Comparison of ENCODE assay signal across 14 cellular contexts in genomic region chr1:53329183-53329544, GRCh38. TPM values are rescaled to one million over a fixed set of nuclear protein-coding genes. Genes with fewer than 3 reads are reported as not detected.
A peak's percentile ranks its signal among the peaks of the same experiment; 100 is the strongest.
DNase-seq lines count a peak whose midpoint lies in the region; ATAC-seq and TF ChIP-seq lines count a peak whose summit lies in the region.
"Had no signal": no experiment of that assay in that cellular context is flagged by ENCODE, and none has a peak within 500 bp of the region (broad histone marks: within the 10 kb centered on the region; RNA-seq: fewer than 3 reads in every experiment).

No MANE protein-coding gene starts in this region.

- no peaks in the 10 kb centered on the region for H3K9me3 Mint-ChIP-seq in activated T-cell treated with anti-CD3 and anti-CD28 coated beads, Interleukin-2, amount 50 U/mL, for 4 hours

- peak overlapping the region; percentile 29; the same call in 1 of the 2 replicates for H3K27ac ChIP-seq in OCI-LY3 (ENCODE audit: low read length)
- H3K27ac ChIP-seq in dorsolateral prefrontal cortex: peak overlapping the region in 14 of 59 donors; percentile 23 to 75 (median 48)
- H3K27ac ChIP-seq: colonic mucosa, vagina had no signal

- ATAC-seq in activated T-cell treated with anti-CD3 and anti-CD28 coated beads, Interleukin-2, amount 50 U/mL, for 4 hours: no peak

- H4K20me1 ChIP-seq in OCI-LY3 (ENCODE audit: insufficient read depth, low read length): peaks cover 8% of the 10 kb centered on the region

- H3K36me3 ChIP-seq in OCI-LY3 (replicated peaks; ENCODE audit: low read depth, low read length) (peaks cover 15% of the 10 kb centered on the region), H7 (replicated peaks; ENCODE audit: control insufficient read depth, insufficient read depth, low read length) (peaks cover 15% of the 10 kb centered on the region)
- H3K36me3 ChIP-seq: colonic mucosa, vagina had no signal

- peaks cover 9% of the 10 kb centered on the region for H3K36me3 Mint-ChIP-seq in activated T-cell treated with anti-CD3 and anti-CD28 coated beads, Interleukin-2, amount 50 U/mL, for 4 hours (ENCODE audit: insufficient read depth)

- H3K27me3 Mint-ChIP-seq in activated T-cell treated with anti-CD3 and anti-CD28 coated beads, Interleukin-2, amount 50 U/mL, for 4 hours (ENCODE audit: low read depth): no peaks in the 10 kb centered on the region

- no peaks in the 10 kb centered on the region for H3K27me3 ChIP-seq in OCI-LY3 (ENCODE audit: low read depth, low read length)
- H3K27me3 ChIP-seq in dorsolateral prefrontal cortex: no peaks in the 10 kb centered on the region
- no peaks in the 10 kb centered on the region; the same call in 1 of the 2 replicates for H3K27me3 ChIP-seq in H7 (ENCODE audit: control insufficient read depth, insufficient read depth, low read length)
- H3K27me3 ChIP-seq: colonic mucosa, vagina had no signal

- peaks cover 48% of the 10 kb centered on the region for H3K79me2 ChIP-seq in OCI-LY3 (ENCODE audit: low read length)

- H3K9me3 ChIP-seq in OCI-LY3 (ENCODE audit: insufficient read depth, low read length): no peaks in the 10 kb centered on the region
- H3K9me3 ChIP-seq: colonic mucosa, vagina had no signal

- H3K4me1 ChIP-seq in OCI-LY3 (ENCODE audit: low read length): peaks cover 15% of the 10 kb centered on the region

- intact Hi-C loops in dorsolateral prefrontal cortex (cut with DNase I): loop anchor here (5.0 kb wide), 2 partner anchors 37 to 107 kb away; partner anchors contain the start of gene CZIB (in 1 of the 2)
- intact Hi-C loops in posterior vena cava (cut with DNase I): no loop called here

- no peak for TF ChIP-seq CTCF in OCI-LY3 (IDR thresholded peaks at IDR 0.05; ENCODE audit: low read depth, low read length)
- no peak for TF ChIP-seq CTCF in dorsolateral prefrontal cortex (IDR thresholded peaks at IDR 0.05 in 54 of 56, conservative IDR thresholded peaks at IDR 0.05 in 2 of 56; ENCODE audit: low read depth in 1 of 56, partially characterized antibody in 56 of 56)

- H3K4me3 ChIP-seq in OCI-LY3 (ENCODE audit: low read length): peak overlapping the region; percentile 93
- H3K4me3 ChIP-seq in dorsolateral prefrontal cortex: peak overlapping the region in 40 of 59 donors; percentile 24 to 94 (median 57)
- no peak overlapping the region; the same call in 1 of the 2 replicates for H3K4me3 ChIP-seq in H7 (ENCODE audit: insufficient read depth, low read depth, low read length)
- H3K4me3 ChIP-seq: colonic mucosa had no signal

- peak overlapping the region; percentile 50 for H3K4me3 Mint-ChIP-seq in activated T-cell treated with anti-CD3 and anti-CD28 coated beads, Interleukin-2, amount 50 U/mL, for 4 hours

- DNase-seq in activated T-cell treated with anti-CD3 and anti-CD28 coated beads, Interleukin-2, amount 50 U/mL, for 4 hours: no peak
- DNase-seq in activated T-cell treated with anti-CD3 and anti-CD28 coated beads, Interleukin-2, amount 50 U/mL, for 48 hours: no peak
- DNase-seq in dorsolateral prefrontal cortex: peak in 8 of 10 donors; percentile 9 to 39 (median 26)
- peak; percentile 66 for DNase-seq in posterior vena cava (ENCODE audit: low spot score)
- DNase-seq in NCI-H1436 treated with DMSO at 0.1 percent for 48 hours (lab: John Stamatoyannopoulos, UW): no peak
- no peak for DNase-seq in NCI-H2227 treated with DMSO at 0.1 percent for 48 hours (lab: John Stamatoyannopoulos, UW)
- no peak for DNase-seq in H7
- DNase-seq: ACHN, activated gamma-delta T cell treated with Interleukin-2 at 50 U/mL for 16 hours, colonic mucosa, DMS79, NCI-H446 had no signal

- peaks cover 15% of the 10 kb centered on the region for H3K4me1 Mint-ChIP-seq in activated T-cell treated with anti-CD3 and anti-CD28 coated beads, Interleukin-2, amount 50 U/mL, for 4 hours (ENCODE audit: low read depth)

- peak overlapping the region; percentile 80 for H3K4me2 ChIP-seq in OCI-LY3 (ENCODE audit: low read length)

- H2AFZ ChIP-seq in OCI-LY3 (ENCODE audit: low read depth, low read length): no peak overlapping the region

- peak overlapping the region; percentile 80 for H3K9ac ChIP-seq in OCI-LY3 (ENCODE audit: low read length)

RNA-seq across cellular contexts. Expression of gene LRP8, which starts 1.3 kb away (rescaled TPM):
- 10 to 100 TPM; 53.1 to 58.0 (median 54.6) TPM for total RNA-seq in activated T-cell treated with anti-CD3 and anti-CD28 coated beads, Interleukin-2, amount 50 U/mL, for 4 hours
- 10 to 100 TPM; 20.5 to 77.6 (median 37.9) TPM for total RNA-seq in dorsolateral prefrontal cortex
- 1 to 10 TPM; 5.7 to 7.2 TPM for total RNA-seq in posterior vena cava
- 144 and 157 TPM in 2 replicates for total RNA-seq in H7 (2014; rRNA removed; shearing (Covaris generic))

Comparison
In these comparisons a context has a peak if more than half of its experiments do, and no peak if none do; other contexts are left out.
1. DNase-seq: peak in dorsolateral prefrontal cortex (8 of 10) and posterior vena cava (single experiment); none in activated T-cell treated with anti-CD3 and anti-CD28 coated beads, Interleukin-2, amount 50 U/mL, for 4 hours (single experiment), activated T-cell treated with anti-CD3 and anti-CD28 coated beads, Interleukin-2, amount 50 U/mL, for 48 hours (0 of 2), NCI-H1436 treated with DMSO at 0.1 percent for 48 hours (single experiment), NCI-H2227 treated with DMSO at 0.1 percent for 48 hours (single experiment) and H7 (single experiment).
2. intact Hi-C loops: an anchor here in dorsolateral prefrontal cortex (5.0 kb wide); none called in posterior vena cava.